In genomic region chr10:115969591-115969990, GRCh38 we compare ENCODE assay signal across 17 cellular contexts.
"Had no signal": no experiment of that assay in that cellular context is flagged by ENCODE, and none has a peak within 500 bp of the region (broad histone marks: within the 10 kb centered on the region; RNA-seq: fewer than 3 reads in every experiment).

No MANE protein-coding gene starts in this region.

- H3K27ac Mint-ChIP-seq: activated T-helper 2 cell treated with anti-CD3 and anti-CD28 coated beads, Interferon-gamma antibody, Interleukin-2, Interleukin-4, amounts not matched to agents 10 μg/mL and 5 μg/mL and 100 μg/mL, durations not matched to agents 14 hours and 24 hours and 36 hours; naive thymus-derived CD4-positive, alpha-beta T cell; stimulated activated naive CD8-positive, alpha-beta T cell treated with anti-CD3 and anti-CD28 coated beads, Interleukin-15, Interleukin-2, amounts not matched to agents 100 ng/mL and 50 ng/mL, for 24 hours; T-helper 17 cell; WTC11 had no signal

- H3K27ac ChIP-seq: adrenal gland, coronary artery, gastrocnemius medialis, prostate gland, thoracic aorta had no signal

- H3K36me3 ChIP-seq: adrenal gland, gastrocnemius medialis, prostate gland, thoracic aorta had no signal

- H3K4me1 Mint-ChIP-seq: naive thymus-derived CD4-positive, alpha-beta T cell; T-helper 17 cell had no signal

- H3K27me3 ChIP-seq: adrenal gland, gastrocnemius medialis had no signal

- ATAC-seq: gastrocnemius medialis; naive thymus-derived CD4-positive, alpha-beta T cell; T-helper 17 cell; WTC11 had no signal

- H3K4me3 ChIP-seq: adrenal gland, coronary artery, gastrocnemius medialis, prostate gland, thoracic aorta had no signal

- DNase-seq: activated CD4-positive, alpha-beta T cell treated with anti-CD3 and anti-CD28 coated beads for 48 hours; activated CD8-positive, alpha-beta memory T cell treated with anti-CD3 and anti-CD28 coated beads for 24 hours; activated naive CD4-positive, alpha-beta T cell treated with anti-CD3 and anti-CD28 coated beads, Interleukin-2, amount 50 U/mL, for 16 hours; adrenal gland; central memory CD4-positive, alpha-beta T cell; effector CD4-positive, alpha-beta T cell; gastrocnemius medialis; naive thymus-derived CD4-positive, alpha-beta T cell; stimulated activated CD4-positive, alpha-beta T cell treated with anti-CD3 and anti-CD28 coated beads, Interleukin-4, amount 100 ng/mL, for 1 hour; stimulated activated CD8-positive, alpha-beta memory T cell treated with anti-CD3 and anti-CD28 coated beads, Interleukin-4, amount 100 ng/mL, for 48 hours; T-helper 17 cell had no signal

- H3K36me3 Mint-ChIP-seq: naive thymus-derived CD4-positive, alpha-beta T cell had no signal

- H3K9me3 ChIP-seq: adrenal gland, gastrocnemius medialis, prostate gland, thoracic aorta had no signal

- H3K4me3 Mint-ChIP-seq: naive thymus-derived CD4-positive, alpha-beta T cell; stimulated activated naive CD8-positive, alpha-beta T cell treated with anti-CD3 and anti-CD28 coated beads, Interleukin-15, Interleukin-2, amounts not matched to agents 100 ng/mL and 50 ng/mL, for 24 hours; T-helper 17 cell; WTC11 had no signal

- H3K4me1 ChIP-seq: adrenal gland, gastrocnemius medialis, prostate gland had no signal
